21 cellular contexts compared by ENCODE assay signal in the genomic region with DNA sequence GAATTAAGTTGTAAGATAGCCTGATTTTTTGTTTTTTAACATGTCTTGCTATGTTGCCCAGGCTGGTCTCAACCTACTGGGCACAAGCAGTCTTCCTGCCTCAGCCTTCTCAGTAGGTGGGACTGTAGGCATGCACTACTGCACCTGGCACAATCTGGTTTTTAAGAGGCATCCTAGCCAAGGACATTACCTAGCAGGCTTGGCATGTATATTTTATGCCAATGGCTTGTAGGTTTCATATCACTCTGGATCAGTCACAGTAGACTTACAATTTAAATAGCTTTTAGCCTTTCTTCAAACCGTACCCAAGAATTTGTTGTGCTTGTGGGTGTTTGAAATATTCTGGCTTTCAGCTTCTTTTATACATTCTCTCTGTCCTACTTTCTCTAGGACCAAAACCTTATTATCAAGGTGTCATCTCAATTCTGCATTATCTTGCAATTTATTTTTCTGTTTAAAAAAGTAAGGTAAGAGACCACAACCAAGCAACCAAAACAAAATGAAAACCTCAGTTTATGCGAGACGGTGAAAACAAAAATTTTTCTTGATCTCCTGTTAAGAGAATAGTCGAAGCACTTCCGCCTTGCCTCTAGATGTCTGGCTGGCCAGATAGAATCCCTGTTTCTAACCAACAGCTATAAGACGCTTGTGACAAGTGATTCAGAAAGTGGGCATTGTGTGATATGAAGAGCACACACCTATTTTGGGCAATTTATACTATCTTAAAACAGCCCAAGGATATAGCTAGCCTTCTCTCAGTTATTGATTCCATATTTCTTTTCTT. TPM values are rescaled to one million over a fixed set of nuclear protein-coding genes. Genes with fewer than 3 reads are reported as not detected.
DNase-seq lines count a peak whose midpoint lies in the region; ATAC-seq and TF ChIP-seq lines count a peak whose summit lies in the region.
"Had no signal": no experiment of that assay in that cellular context is flagged by ENCODE, and none has a peak within 500 bp of the region (broad histone marks: within the 10 kb centered on the region; RNA-seq: fewer than 3 reads in every experiment).

No MANE protein-coding gene starts in this region.

- CTCF ChIA-PET in CD8-positive, alpha-beta memory T cell (lab: Charles Lee), result interaction anchor here (1.4 kb wide), 1 partner anchor 14 kb away, joined by 3 read pairs; no protein-coding TSS in a partner anchor
- CTCF ChIA-PET in Calu3 (lab: Charles Lee), result no interaction called here

- no peak overlapping the region for H3K27ac ChIP-seq in CD4-positive, CD25-positive, alpha-beta regulatory T cell (ENCODE audit: insufficient read depth, low read length, poor library complexity, severe bottlenecking)
- no peak overlapping the region for H3K27ac ChIP-seq in CD8-positive, alpha-beta memory T cell (ENCODE audit: low read depth, low read length)
- H3K27ac ChIP-seq: esophagus muscularis mucosa, sigmoid colon, thoracic aorta had no signal

- no peak for DNase-seq in CD4-positive, CD25-positive, alpha-beta regulatory T cell
- DNase-seq in CD8-positive, alpha-beta memory T cell, result no peak
- DNase-seq in astrocyte of the hippocampus (ENCODE audit: low read depth, low spot score), result peak; percentile 22
- no peak for DNase-seq in naive B cell
- no peak for DNase-seq in Calu3
- DNase-seq: activated CD8-positive, alpha-beta memory T cell treated with anti-CD3 and anti-CD28 coated beads for 24 hours; COR-L47; H7; kidney glomerular epithelial cell; NCI-H1930; NK-92 treated with Interleukin-12 subunit alpha and Interleukin-12 subunit beta, amount 100 ng/mL, for 24 hours; posterior cingulate gyrus; sigmoid colon; stimulated activated naive CD4-positive, alpha-beta T cell; T-helper 2 cell had no signal

- H3K4me1 Mint-ChIP-seq in CD4-positive, CD25-positive, alpha-beta regulatory T cell, result peaks cover 17 to 46% (median 24%) of the 10 kb centered on the region in 4 donors
- H3K4me1 Mint-ChIP-seq in CD8-positive, alpha-beta memory T cell, result peaks cover 54 to 93% (median 87%) of the 10 kb centered on the region in 3 donors
- H3K4me1 Mint-ChIP-seq in naive B cell, result peaks cover 69 to 91% (median 89%) of the 10 kb centered on the region in 3 donors
- peaks cover 77% of the 10 kb centered on the region for H3K4me1 Mint-ChIP-seq in stimulated activated memory B cell treated with anti-CD40 and anti-IgM and Interleukin-4, amounts not matched to agents 10 μg/mL and 1 μg/mL and 100 μg/mL, for 72 hours
- peaks cover 29% of the 10 kb centered on the region for H3K4me1 Mint-ChIP-seq in Calu3 (ENCODE audit: low read depth, unreplicated experiment)

- peaks cover 5% of the 10 kb centered on the region for H3K36me3 ChIP-seq in CD4-positive, CD25-positive, alpha-beta regulatory T cell (ENCODE audit: control insufficient read depth, insufficient read depth, low read length)
- no peaks in the 10 kb centered on the region for H3K36me3 ChIP-seq in CD8-positive, alpha-beta memory T cell (ENCODE audit: insufficient read depth, low read length)
- H3K36me3 ChIP-seq: esophagus muscularis mucosa, sigmoid colon, thoracic aorta had no signal

- H3K4me3 Mint-ChIP-seq in CD4-positive, CD25-positive, alpha-beta regulatory T cell, result no peak overlapping the region
- peak overlapping the region in 2 of 7 donors; percentile 28 to 59 for H3K4me3 Mint-ChIP-seq in CD8-positive, alpha-beta memory T cell
- H3K4me3 Mint-ChIP-seq in naive B cell (peak overlapping the region in 4 of 8 donors; percentile 2 to 71 (median 47)), Calu3 (ENCODE audit: low read depth, unreplicated experiment) (no peak overlapping the region)
- no peak overlapping the region for H3K4me3 Mint-ChIP-seq in stimulated activated memory B cell treated with anti-CD40 and anti-IgM and Interleukin-4, amounts not matched to agents 10 μg/mL and 1 μg/mL and 100 μg/mL, for 72 hours
- H3K4me3 Mint-ChIP-seq: WTC11 had no signal

- no peaks in the 10 kb centered on the region for H3K4me1 ChIP-seq in CD4-positive, CD25-positive, alpha-beta regulatory T cell (ENCODE audit: control insufficient read depth, insufficient read depth, low read length, poor library complexity, severe bottlenecking)
- peaks cover 6% of the 10 kb centered on the region for H3K4me1 ChIP-seq in CD8-positive, alpha-beta memory T cell (ENCODE audit: insufficient read depth, low read length)

- H3K27ac Mint-ChIP-seq in CD4-positive, CD25-positive, alpha-beta regulatory T cell, result peak overlapping the region in 1 of 3 donors; percentile 79
- peak overlapping the region; percentile 10 to 92 (median 71) for H3K27ac Mint-ChIP-seq in CD8-positive, alpha-beta memory T cell
- H3K27ac Mint-ChIP-seq in naive B cell (peak overlapping the region; percentile 6 to 97 (median 68)), Calu3 (ENCODE audit: unreplicated experiment) (no peak overlapping the region)
- H3K27ac Mint-ChIP-seq in stimulated activated memory B cell treated with anti-CD40 and anti-IgM and Interleukin-4, amounts not matched to agents 10 μg/mL and 1 μg/mL and 100 μg/mL, for 72 hours, result no peak overlapping the region
- H3K27ac Mint-ChIP-seq: activated T-helper 2 cell treated with anti-CD3 and anti-CD28 coated beads, Interferon-gamma antibody, Interleukin-2, Interleukin-4, amounts not matched to agents 10 μg/mL and 5 μg/mL and 100 μg/mL, durations not matched to agents 14 hours and 24 hours and 36 hours had no signal

- no peak for TF ChIP-seq CTCF in Calu3 (IDR thresholded peaks at IDR 0.05; ENCODE audit: unreplicated experiment)

- H3K4me3 ChIP-seq in CD4-positive, CD25-positive, alpha-beta regulatory T cell (ENCODE audit: low read depth, low read length), result peak overlapping the region; percentile 26
- no peak overlapping the region for H3K4me3 ChIP-seq in CD8-positive, alpha-beta memory T cell (ENCODE audit: low read length)
- H3K4me3 ChIP-seq: esophagus muscularis mucosa, sigmoid colon, thoracic aorta had no signal

- ATAC-seq in CD4-positive, CD25-positive, alpha-beta regulatory T cell (ENCODE audit: low read depth in 2 of 2), result no peak
- ATAC-seq in naive B cell (ENCODE audit: low read depth in 2 of 2) (no peak), HG02938 (IDR thresholded peaks at IDR 0.05; ENCODE audit: unreplicated experiment) (no peak)
- ATAC-seq in stimulated activated memory B cell treated with anti-CD40 and anti-IgM and Interleukin-4, amounts not matched to agents 10 μg/mL and 1 μg/mL and 100 μg/mL, for 72 hours, result no peak

- H3K27me3 Mint-ChIP-seq in CD4-positive, CD25-positive, alpha-beta regulatory T cell, result no peaks in the 10 kb centered on the region
- no peaks in the 10 kb centered on the region for H3K27me3 Mint-ChIP-seq in CD8-positive, alpha-beta memory T cell
- no peaks in the 10 kb centered on the region for H3K27me3 Mint-ChIP-seq in naive B cell
- H3K27me3 Mint-ChIP-seq in stimulated activated memory B cell treated with anti-CD40 and anti-IgM and Interleukin-4, amounts not matched to agents 10 μg/mL and 1 μg/mL and 100 μg/mL, for 72 hours, result no peaks in the 10 kb centered on the region
- no peaks in the 10 kb centered on the region for H3K27me3 Mint-ChIP-seq in Calu3 (ENCODE audit: unreplicated experiment)

- intact Hi-C loops in Calu3 (cut with micrococcal nuclease; ENCODE audit: unreplicated experiment), result no loop called here

- peaks cover 0 to 4% (median 0%) of the 10 kb centered on the region in 7 donors for H3K9me3 Mint-ChIP-seq in CD4-positive, CD25-positive, alpha-beta regulatory T cell
- no peaks in the 10 kb centered on the region for H3K9me3 Mint-ChIP-seq in CD8-positive, alpha-beta memory T cell
- H3K9me3 Mint-ChIP-seq in naive B cell (peaks cover 0 to 6% (median 2%) of the 10 kb centered on the region in 7 donors), Calu3 (ENCODE audit: low read depth, unreplicated experiment) (peaks cover 4% of the 10 kb centered on the region)
- peaks cover 3% of the 10 kb centered on the region for H3K9me3 Mint-ChIP-seq in stimulated activated memory B cell treated with anti-CD40 and anti-IgM and Interleukin-4, amounts not matched to agents 10 μg/mL and 1 μg/mL and 100 μg/mL, for 72 hours

- BruUV-seq in Calu3 (replicated peaks; lab: Mats Ljungman, UMichigan), result no TSS peak

- no peaks in the 10 kb centered on the region for H3K9me3 ChIP-seq in CD4-positive, CD25-positive, alpha-beta regulatory T cell (ENCODE audit: control insufficient read depth in 2 of 2, low read length in 2 of 2)
- no peaks in the 10 kb centered on the region for H3K9me3 ChIP-seq in CD8-positive, alpha-beta memory T cell (ENCODE audit: low read length)
- H3K9me3 ChIP-seq: esophagus muscularis mucosa, sigmoid colon, thoracic aorta had no signal

- peaks cover 25% of the 10 kb centered on the region for H3K36me3 Mint-ChIP-seq in CD4-positive, CD25-positive, alpha-beta regulatory T cell
- peaks cover 8 to 16% (median 13%) of the 10 kb centered on the region in 3 donors for H3K36me3 Mint-ChIP-seq in CD8-positive, alpha-beta memory T cell
- H3K36me3 Mint-ChIP-seq in naive B cell (peaks cover 12 to 26% of the 10 kb centered on the region in 2 donors), Calu3 (ENCODE audit: insufficient read depth, unreplicated experiment) (no peaks in the 10 kb centered on the region)
- peaks cover 36% of the 10 kb centered on the region for H3K36me3 Mint-ChIP-seq in stimulated activated memory B cell treated with anti-CD40 and anti-IgM and Interleukin-4, amounts not matched to agents 10 μg/mL and 1 μg/mL and 100 μg/mL, for 72 hours

- POLR2A ChIA-PET in CD8-positive, alpha-beta memory T cell (lab: Charles Lee), result interaction anchor here (1.4 kb wide), 1 partner anchor 42 kb away, joined by 3 read pairs; no protein-coding TSS in a partner anchor

- no peaks in the 10 kb centered on the region for H3K27me3 ChIP-seq in CD4-positive, CD25-positive, alpha-beta regulatory T cell (ENCODE audit: control insufficient read depth, insufficient read depth, low read length)
- H3K27me3 ChIP-seq in CD8-positive, alpha-beta memory T cell (ENCODE audit: insufficient read depth, low read length, poor library complexity, severe bottlenecking), result no peaks in the 10 kb centered on the region
- H3K27me3 ChIP-seq: esophagus muscularis mucosa, sigmoid colon had no signal

RNA-seq across cellular contexts. Expression of a gene that starts 51.0 kb away (rescaled TPM):
- 68.8 TPM for total RNA-seq in CD4-positive, CD25-positive, alpha-beta regulatory T cell
- 1 to 10 TPM; 3.6 to 7.2 (median 6.3) TPM for polyA plus RNA-seq in CD4-positive, CD25-positive, alpha-beta regulatory T cell
- 10 to 100 TPM; 40.9 to 42.4 TPM for total RNA-seq in CD8-positive, alpha-beta memory T cell
- 6.4 TPM for polyA plus RNA-seq in CD8-positive, alpha-beta memory T cell
- polyA plus RNA-seq in naive B cell (ENCODE audit: low read depth in 6 of 6), result 10 to 100 TPM in 5 of 6 donors, 1 to 10 TPM in 1; 9.7 to 41.3 (median 29.6) TPM
- 112 and 129 TPM in 2 replicates for total RNA-seq in Calu3 (2022)

Comparison
In these comparisons a context has a peak if more than half of its experiments do, and no peak if none do; other contexts are left out.
1. H3K27ac Mint-ChIP-seq: peak in CD8-positive, alpha-beta memory T cell (8 of 8) and naive B cell (6 of 6); none in stimulated activated memory B cell treated with anti-CD40 and anti-IgM and Interleukin-4, amounts not matched to agents 10 μg/mL and 1 μg/mL and 100 μg/mL, for 72 hours (single experiment) and Calu3 (single experiment).